ENCODE assay signal across 18 cellular contexts in genomic region chr22:29454186-29454745, GRCh38. TPM values are rescaled to one million over a fixed set of nuclear protein-coding genes. Genes with fewer than 3 reads are reported as not detected.
"Had no signal": no experiment of that assay in that cellular context is flagged by ENCODE, and none has a peak within 500 bp of the region (broad histone marks: within the 10 kb centered on the region; RNA-seq: fewer than 3 reads in every experiment).

No MANE protein-coding gene starts in this region.

- H3K27me3 ChIP-seq: esophagus muscularis mucosa, heart left ventricle, thyroid gland, uterus had no signal

- DNase-seq: activated B cell treated with CpG ODN at 0.5 μM for 24 hours; activated CD4-positive, alpha-beta T cell treated with anti-CD3 and anti-CD28 coated beads, Interleukin-2, amount 10 ng/mL, durations not matched to agents 24 days and 14 days; activated T-cell treated with anti-CD3 and anti-CD28 coated beads for 4 hours; foreskin fibroblast; heart left ventricle; naive B cell; stimulated activated CD4-positive, alpha-beta T cell treated with anti-CD3 and anti-CD28 coated beads, Interleukin-4, amount 100 ng/mL, for 4 hours; stimulated activated naive CD8-positive, alpha-beta T cell treated with anti-CD3 and anti-CD28 coated beads, Interleukin-15, amount 100 ng/mL, for 72 hours; thyroid gland; uterus had no signal

- H3K4me1 ChIP-seq: heart left ventricle, thyroid gland, uterus had no signal

- H3K27ac ChIP-seq: esophagus muscularis mucosa, heart left ventricle, SK-N-MC, thyroid gland, uterus had no signal

- FAIRE-seq: colon, islet of Langerhans had no signal

- ATAC-seq: activated T-helper 17 cell treated with anti-CD3 and anti-CD28 coated beads, Interleukin-2, amount 50 U/mL, for 72 hours; left lobe of liver; stimulated activated naive CD8-positive, alpha-beta T cell treated with anti-CD3 and anti-CD28 coated beads, Interleukin-15, amount 100 ng/mL, for 72 hours had no signal

- H3K9me3 ChIP-seq: esophagus muscularis mucosa, heart left ventricle, thyroid gland, uterus had no signal

- H3K4me3 ChIP-seq: esophagus muscularis mucosa, heart left ventricle, SK-N-MC, thyroid gland, uterus had no signal

- H3K36me3 ChIP-seq: esophagus muscularis mucosa, heart left ventricle, thyroid gland, uterus had no signal

RNA-seq across cellular contexts. Expression of gene RFPL1, which starts 15.9 kb away (rescaled TPM):
- total RNA-seq: activated B cell treated with CpG ODN at 0.5 μM for 24 hours; activated CD4-positive, alpha-beta T cell treated with anti-CD3 and anti-CD28 coated beads, Interleukin-2, amount 10 ng/mL, durations not matched to agents 24 days and 14 days; activated CD8-positive, alpha-beta memory T cell treated with anti-CD3 and anti-CD28 coated beads for 36 hours; activated T-helper 17 cell treated with anti-CD3 and anti-CD28 coated beads, Interleukin-2, amount 50 U/mL, for 72 hours; esophagus muscularis mucosa; heart left ventricle; T-helper 1 cell treated with Interleukin-12 subunit alpha and Interleukin-12 subunit beta and Interleukin-4 antibody, amounts not matched to agents 30 ng/mL and 1 ng/mL, for 36 hours; thyroid gland; uterus had no signal
- polyA plus RNA-seq: heart left ventricle had no signal
